In genomic region chr1:2136386-2136821, GRCh38 we compare ENCODE assay signal across 2 cellular contexts.
TF ChIP-seq lines count a peak whose summit lies in the region.

No MANE protein-coding gene starts in this region.

TF ChIP-seq in GM23338, 12 proteins besides CTCF, POLR2A, EP300 and RAD21:
- TF ChIP-seq ETS1 (IDR thresholded peaks at IDR 0.05) (no peak), ZNF462 (CRISPR knock-in tag; IDR thresholded peaks at IDR 0.05) (no peak), POLR2AphosphoS5 (IDR thresholded peaks at IDR 0.05; ENCODE audit: low read depth) (no peak), EZH2phosphoT487 (IDR thresholded peaks at IDR 0.05; ENCODE audit: unreplicated experiment) (no peak), CREB1 (CRISPR knock-in tag; IDR thresholded peaks at IDR 0.05; ENCODE audit: low read depth) (no peak), JUNB (IDR thresholded peaks at IDR 0.05; ENCODE audit: unreplicated experiment) (no peak)

TF ChIP-seq in K562, 482 proteins besides CTCF, POLR2A, EP300 and RAD21:
- TF ChIP-seq ZFP36 (IDR thresholded peaks at IDR 0.05; ENCODE audit: low read depth, low read length, partially characterized antibody) (peak; percentile 98), ZNF77 (CRISPR knock-in tag; IDR thresholded peaks at IDR 0.05) (no peak), BCOR (IDR thresholded peaks at IDR 0.05) (peak; percentile 61; the same call in 1 of the 2 replicates), DIDO1 (tag; IDR thresholded peaks at IDR 0.05; ENCODE audit: low read depth) (no peak), ZNF436 (CRISPR knock-in tag; IDR thresholded peaks at IDR 0.05) (peak; percentile 83)
TF ChIP-seq in K562: peak in this region for 3.
